Comparison of ENCODE assay signal across 8 cellular contexts in genomic region chr22:31495343-31495742, GRCh38. TPM values are rescaled to one million over a fixed set of nuclear protein-coding genes. Genes with fewer than 3 reads are reported as not detected.
DNase-seq lines count a peak whose midpoint lies in the region; ATAC-seq and TF ChIP-seq lines count a peak whose summit lies in the region.

No MANE protein-coding gene starts in this region.

- H3K27me3 ChIP-seq in RWPE2 (ENCODE audit: insufficient read depth, poor library complexity, severe bottlenecking) (no peaks in the 10 kb centered on the region), esophagus muscularis mucosa (no peaks in the 10 kb centered on the region), prostate gland (replicated peaks; ENCODE audit: insufficient read depth) (no peaks in the 10 kb centered on the region)

- peak overlapping the region; percentile 94 for H3K4me3 ChIP-seq in GM12875 (ENCODE audit: low read depth, low read length)
- peak overlapping the region; percentile 54 for H3K4me3 ChIP-seq in RWPE2 (ENCODE audit: severe bottlenecking)
- H3K4me3 ChIP-seq in esophagus muscularis mucosa, result peak overlapping the region; percentile 67 to 88 (median 84)
- peak overlapping the region; percentile 88 for H3K4me3 ChIP-seq in retinal pigment epithelial cell (ENCODE audit: low read length)
- peak overlapping the region in 1 of 2 donors; percentile 70 for H3K4me3 ChIP-seq in prostate gland

- DNase-seq in RWPE2 (ENCODE audit: low spot score), result no peak
- no peak for DNase-seq in esophagus muscularis mucosa (ENCODE audit: extremely low spot score)
- no peak for DNase-seq in retinal pigment epithelial cell (ENCODE audit: low read depth)
- DNase-seq in HPDE6-E6E7 (ENCODE audit: extremely low spot score), result no peak
- DNase-seq in occipital lobe (lab: John Stamatoyannopoulos, UW), result no peak
- DNase-seq in prostate gland (ENCODE audit: low spot score), result no peak

- H3K9me3 ChIP-seq in RWPE2 (ENCODE audit: severe bottlenecking) (no peaks in the 10 kb centered on the region), esophagus muscularis mucosa (no peaks in the 10 kb centered on the region), prostate gland (no peaks in the 10 kb centered on the region)

- no peak for ATAC-seq in RWPE2 (ENCODE audit: low read depth)
- ATAC-seq in HG02763 (IDR thresholded peaks at IDR 0.05; ENCODE audit: unreplicated experiment), result no peak

- no peak for TF ChIP-seq CTCF in GM12875 (IDR thresholded peaks at IDR 0.05; ENCODE audit: borderline replicate concordance, insufficient read depth, low read depth, low read length)
- no peak for TF ChIP-seq CTCF in RWPE2 (IDR thresholded peaks at IDR 0.05; ENCODE audit: poor library complexity, severe bottlenecking)
- TF ChIP-seq CTCF in esophagus muscularis mucosa (IDR thresholded peaks at IDR 0.05), result no peak
- no peak for TF ChIP-seq CTCF in retinal pigment epithelial cell (conservative IDR thresholded peaks at IDR 0.05; ENCODE audit: low read depth, low read length)
- no peak for TF ChIP-seq CTCF in prostate gland (IDR thresholded peaks at IDR 0.05)

- H3K27ac ChIP-seq in RWPE2 (ENCODE audit: poor library complexity, severe bottlenecking) (peak overlapping the region; percentile 54), esophagus muscularis mucosa (replicated peaks in 1 of 4) (peak overlapping the region; percentile 78 to 84 (median 84)), prostate gland (peak overlapping the region in 1 of 2 donors; percentile 80)

- WGBS in esophagus muscularis mucosa, result 69% methylated on average over 15 of the region's 15 CpGs
- WGBS in prostate gland, result 67% methylated on average over 15 of the region's 15 CpGs

- intact Hi-C loops in esophagus muscularis mucosa (cut with DNase I) (no loop called here), prostate gland (cut with DNase I) (no loop called here)

- no peaks in the 10 kb centered on the region for H3K4me1 ChIP-seq in RWPE2 (ENCODE audit: insufficient read depth, poor library complexity, severe bottlenecking)
- peaks cover 22 to 35% (median 27%) of the 10 kb centered on the region in 4 donors for H3K4me1 ChIP-seq in esophagus muscularis mucosa
- H3K4me1 ChIP-seq in prostate gland (replicated peaks), result peaks cover 6% of the 10 kb centered on the region

- no peak for TF ChIP-seq EP300 in esophagus muscularis mucosa (IDR thresholded peaks at IDR 0.05)

- H3K36me3 ChIP-seq in RWPE2 (ENCODE audit: low read depth), result 0 out of 2 replicates have a peak, but pooled peaks cover 7% of the 10 kb centered on the region
- H3K36me3 ChIP-seq in esophagus muscularis mucosa, result peaks cover 0 to under 1% (median 0%) of the 10 kb centered on the region in 4 donors
- no peaks in the 10 kb centered on the region for H3K36me3 ChIP-seq in prostate gland

- TF ChIP-seq POLR2A in esophagus muscularis mucosa (IDR thresholded peaks at IDR 0.05; ENCODE audit: low read depth) (no peak), prostate gland (IDR thresholded peaks at IDR 0.05) (no peak)

RNA-seq across cellular contexts. Expression of gene SFI1, which starts 1.0 kb away (rescaled TPM):
- total RNA-seq in esophagus muscularis mucosa (10 to 100 TPM in 3 of 4 donors, 1 to 10 TPM in 1; 9.4 to 21.1 (median 15.4) TPM), occipital lobe (15.1 TPM), prostate gland (10 to 100 TPM; 21.5 to 68.8 TPM)

RNA-seq across cellular contexts. Expression of gene EIF4ENIF1, which starts 5.7 kb away (rescaled TPM):
- total RNA-seq in esophagus muscularis mucosa (10 to 100 TPM; 23.8 to 51.4 (median 25.0) TPM), occipital lobe (19.8 TPM), prostate gland (10 to 100 TPM; 11.9 to 38.1 TPM)
